7 cellular contexts compared by ENCODE assay signal in genomic region chr6:3230275-3231212, GRCh38. TPM values are rescaled to one million over a fixed set of nuclear protein-coding genes. Genes with fewer than 3 reads are reported as not detected.
DNase-seq lines count a peak whose midpoint lies in the region; ATAC-seq, FAIRE-seq and TF ChIP-seq lines count a peak whose summit lies in the region.

No MANE protein-coding gene starts in this region.

- peaks cover 0 to 3% (median 0%) of the 10 kb centered on the region in 3 donors for H3K36me3 Mint-ChIP-seq in naive thymus-derived CD8-positive, alpha-beta T cell

- H3K4ac ChIP-seq in H1 (replicated peaks; ENCODE audit: insufficient read length, low read depth, low read length): no peak overlapping the region

- no peak overlapping the region for H2AFZ ChIP-seq in H1 (ENCODE audit: low read length)

- no peak overlapping the region for H3K18ac ChIP-seq in H1 (ENCODE audit: extremely low read depth, low read length)

- peak overlapping the region; percentile 91 to 98 for H3K4me2 ChIP-seq in H1 (ENCODE audit: insufficient read depth in 1 of 2, low read depth in 2 of 2, low read length in 2 of 2)

- H3K27me3 Mint-ChIP-seq in naive thymus-derived CD8-positive, alpha-beta T cell: peaks cover 46 to 94% (median 69%) of the 10 kb centered on the region in 5 donors

- peaks cover 15 to 16% of the 10 kb centered on the region in 2 experiments for H4K20me1 ChIP-seq in H1 (replicated peaks in 1 of 2; ENCODE audit: control insufficient read depth in 1 of 2, insufficient read depth in 2 of 2, low read length in 2 of 2)

- no peak overlapping the region for H4K8ac ChIP-seq in H1 (ENCODE audit: extremely low read depth, insufficient read depth, low read length)

- peaks cover 0 to 4% (median 0%) of the 10 kb centered on the region in 9 donors for H3K9me3 Mint-ChIP-seq in naive thymus-derived CD8-positive, alpha-beta T cell

- no peak for TF ChIP-seq CTCF in H1 (IDR thresholded peaks at IDR 0.05; ENCODE audit: control extremely low read depth in 1 of 3, insufficient read depth in 1 of 3, low read depth in 1 of 3, low read length in 3 of 3)

- H3K27ac ChIP-seq in HUES48 (ENCODE audit: low read depth, low read length) (peak overlapping the region; percentile 88), H1 (ENCODE audit: low read depth, low read length) (no peak overlapping the region)

- H3K23me2 ChIP-seq in H1 (ENCODE audit: low read depth, low read length): peaks cover 40% of the 10 kb centered on the region

- no peak overlapping the region for H2BK12ac ChIP-seq in H1 (ENCODE audit: low read depth, low read length)

- no peak overlapping the region for H3K23ac ChIP-seq in H1 (ENCODE audit: insufficient read length)

- no peak for TF ChIP-seq POLR2A in H1 (IDR thresholded peaks at IDR 0.05; ENCODE audit: control extremely low read depth in 1 of 2, low read depth in 2 of 2, low read length in 2 of 2)

- H4K91ac ChIP-seq in H1 (replicated peaks; ENCODE audit: insufficient read length, low read length): no peak overlapping the region

- H3K56ac ChIP-seq in H1 (replicated peaks; ENCODE audit: insufficient read length, low read depth, low read length): no peak overlapping the region

- H3K4me3 ChIP-seq in HUES48 (ENCODE audit: low read depth, low read length) (peak overlapping the region; percentile 92), H1 (ENCODE audit: extremely low read depth in 1 of 4, insufficient read depth in 2 of 4, low read depth in 3 of 4, low read length in 4 of 4) (peak overlapping the region; percentile 82 to 99 (median 94))

- peaks cover 15 to 19% of the 10 kb centered on the region in 2 experiments for H3K79me2 ChIP-seq in H1 (ENCODE audit: control insufficient read depth in 1 of 2, insufficient read depth in 2 of 2, low read length in 2 of 2)

- WGBS in H1 (ENCODE audit: extremely low coverage in 1 of 2, insufficient coverage in 1 of 2, insufficient read length in 1 of 2, insufficient replicate concordance in 2 of 2, low coverage in 1 of 2, low lambda C conversion rate in 2 of 2, missing lambda C conversion rate in 1 of 2), 2 experiments: 17% methylated on average over 19 of the region's 19 CpGs; no CpG with 5 or more reads in 1 of the 2 experiments

- TF ChIP-seq EP300 in H1 (IDR thresholded peaks at IDR 0.05; ENCODE audit: borderline replicate concordance in 1 of 2, low read depth in 2 of 2, low read length in 2 of 2): no peak

- POLR2A ChIA-PET in H1 (lab: Charles Lee; ENCODE audit: partially characterized antibody): interaction anchor here (0.6 to 7.6 kb wide), 23 partner anchors 8 to 464 kb away, joined by 3 to 122 read pairs (median 5); partner anchors contain the start of gene TUBB2A
- POLR2A ChIA-PET in naive thymus-derived CD8-positive, alpha-beta T cell (lab: Charles Lee): interaction anchor here (0.9 kb wide), 1 partner anchor 28 kb away, joined by 3 read pairs; the partner anchor contains the start of gene PSMG4

- H3K9me3 ChIP-seq in HUES48 (ENCODE audit: control insufficient read depth, insufficient read depth, low read length) (no peaks in the 10 kb centered on the region), H1 (ENCODE audit: insufficient read depth in 2 of 2, low read depth in 1 of 2, low read length in 1 of 2) (no peaks in the 10 kb centered on the region)

- peak overlapping the region in 1 of 10 donors; percentile 29 for H3K27ac Mint-ChIP-seq in naive thymus-derived CD8-positive, alpha-beta T cell

- H3K79me1 ChIP-seq in H1 (ENCODE audit: low read depth, low read length): peaks cover 5% of the 10 kb centered on the region; the same call in 1 of the 2 replicates

- no peak overlapping the region for H3K14ac ChIP-seq in H1 (ENCODE audit: insufficient read length)

- no peak for TF ChIP-seq RAD21 in H1 (IDR thresholded peaks at IDR 0.05 in 1 of 2, conservative IDR thresholded peaks at IDR 0.05 in 1 of 2; ENCODE audit: low read depth in 2 of 2, low read length in 2 of 2)

- H4K5ac ChIP-seq in H1 (ENCODE audit: insufficient read length, low read depth, low read length): no peak overlapping the region

- no peak for ATAC-seq in naive thymus-derived CD8-positive, alpha-beta T cell

- H3K4me1 ChIP-seq in HUES48 (ENCODE audit: control insufficient read depth, insufficient read depth, low read length): peaks cover 29% of the 10 kb centered on the region
- H3K4me1 ChIP-seq in H1 (replicated peaks in 1 of 4; ENCODE audit: control insufficient read depth in 3 of 4, insufficient read depth in 4 of 4, low read length in 3 of 4): peaks cover 8 to 22% (median 16%) of the 10 kb centered on the region in 4 experiments; a peak in 6 of 7 replicates

- no peak overlapping the region for H2BK5ac ChIP-seq in H1 (ENCODE audit: low read depth, low read length)

- H2BK120ac ChIP-seq in H1 (replicated peaks; ENCODE audit: low read depth, low read length): no peak overlapping the region

- H3K36me3 ChIP-seq in HUES48 (ENCODE audit: control insufficient read depth, insufficient read depth, low read length) (peaks cover 10% of the 10 kb centered on the region), H1 (ENCODE audit: control insufficient read depth in 2 of 4, insufficient read depth in 4 of 4, low read length in 3 of 4) (peaks cover 4 to 6% (median 5%) of the 10 kb centered on the region in 4 experiments; a peak in 7 of 8 replicates)

- peak overlapping the region; percentile 56 to 96 (median 79) for H3K4me3 Mint-ChIP-seq in naive thymus-derived CD8-positive, alpha-beta T cell

- no peak overlapping the region for H2AK5ac ChIP-seq in H1 (ENCODE audit: low read depth, low read length)

- H3K27me3 ChIP-seq in HUES48 (ENCODE audit: control insufficient read depth, insufficient read depth, low read length) (peaks cover 43% of the 10 kb centered on the region), H1 (replicated peaks in 1 of 4; ENCODE audit: control insufficient read depth in 3 of 4, extremely low read depth in 1 of 4, insufficient read depth in 3 of 4, low read length in 3 of 4) (peaks cover 0 to 23% (median 19%) of the 10 kb centered on the region in 4 experiments; a peak in 6 of 7 replicates)

- no peak overlapping the region for H2BK15ac ChIP-seq in H1 (ENCODE audit: low read length)

- no peak overlapping the region for H2BK20ac ChIP-seq in H1 (ENCODE audit: low read length)

- H3K4me1 Mint-ChIP-seq in naive thymus-derived CD8-positive, alpha-beta T cell: peaks cover 22 to 58% (median 47%) of the 10 kb centered on the region in 4 donors

- H3K9ac ChIP-seq in HUES48 (ENCODE audit: low read depth, low read length) (0 out of 2 replicates have a peak overlapping the region, but pooled peaks have one; percentile 70), H1 (replicated peaks in 1 of 4; ENCODE audit: extremely low read depth in 1 of 4, low read depth in 3 of 4, low read length in 3 of 4) (no peak overlapping the region; a peak in 1 of 7 replicates)

- no peak for FAIRE-seq in H1 (lab: Jason Lieb, UNC)

- DNase-seq in NCI-H82 treated with DMSO at 0.1 percent for 48 hours (lab: John Stamatoyannopoulos, UW; ENCODE audit: unreplicated experiment): peak; percentile 33
- DNase-seq in H1 (ENCODE audit: low read depth in 1 of 2, low spot score in 2 of 2): peak in 1 of 2 experiments; percentile 71
- peak in 1 of 10 donors; percentile 10 for DNase-seq in naive thymus-derived CD8-positive, alpha-beta T cell
- DNase-seq in LoVo (ENCODE audit: low spot score): no peak
- DNase-seq in ureter (ENCODE audit: low spot score): no peak
- DNase-seq in hepatic stellate cell (ENCODE audit: low spot score): no peak

- CTCF ChIA-PET in H1 (lab: Charles Lee; ENCODE audit: partially characterized antibody): interaction anchor here (0.6 to 17.3 kb wide), 17 partner anchors 8 to 244 kb away, joined by 3 to 263 read pairs (median 4); partner anchors contain the start of gene TUBB2A

TF ChIP-seq in H1, 55 proteins besides CTCF, POLR2A, EP300 and RAD21:
- TF ChIP-seq HDAC2 (IDR thresholded peaks at IDR 0.05; ENCODE audit: borderline replicate concordance in 1 of 2, low read depth in 2 of 2, low read length in 2 of 2) (0 out of 4 replicates have a peak, but pooled peaks of 1 of the 2 experiments have one; percentile 47), SAP30 (IDR thresholded peaks at IDR 0.05; ENCODE audit: insufficient read depth, insufficient replicate concordance, low read length) (peak; percentile 29), EZH2 (IDR thresholded peaks at IDR 0.05; ENCODE audit: low read depth, low read length, severe bottlenecking) (no peak), SIN3A (conservative IDR thresholded peaks at IDR 0.05 in 1 of 2, IDR thresholded peaks at IDR 0.05 in 1 of 2; ENCODE audit: low read depth in 1 of 2, low read length in 2 of 2) (0 out of 4 replicates have a peak, but pooled peaks of 1 of the 2 experiments have one; percentile 74)

RNA-seq across cellular contexts. Expression of gene TUBB2B, which starts 3.1 kb away (rescaled TPM):
- total RNA-seq in H1 (2021; fragmentation: NEBNext Ultra II Directional; extraction: Animal tissue kit (Norgen Biotek cat#: 25700)): 599 and 612 TPM in 2 replicates
- polyA plus RNA-seq in H1 (2011; rRNA removed): 722 and 951 TPM in 2 replicates
- 899 TPM for polyA plus RNA-seq in H1 (2011; cell fraction: cytosol; rRNA removed)
- 619 TPM for polyA plus RNA-seq in H1 (2011; cell fraction: nucleus; rRNA removed)
- 543 to 843 TPM (median 779 TPM) in 4 replicates for polyA plus RNA-seq in H1 (2012, experiment 1 of 2)
- 645 TPM for polyA plus RNA-seq in H1 (2012, experiment 2 of 2)
- 579 TPM for polyA plus RNA-seq in H1 (2013, experiment 1 of 2)
- polyA plus RNA-seq in H1 (2013, experiment 2 of 2): 581 TPM
- 449 and 484 TPM in 2 replicates for polyA minus RNA-seq in H1 (2011; rRNA and poly(A)+ RNA removed)
- 482 TPM for polyA minus RNA-seq in H1 (2011; cell fraction: cytosol; rRNA and poly(A)+ RNA removed)
- polyA minus RNA-seq in H1 (2011; cell fraction: nucleus; rRNA and poly(A)+ RNA removed): 267 TPM
- total RNA-seq in naive thymus-derived CD8-positive, alpha-beta T cell: not detected
- polyA plus RNA-seq in naive thymus-derived CD8-positive, alpha-beta T cell: under 1 TPM in 2 of 3 donors, not detected in 1; 0.08 to 0.20 TPM
- 2.8 TPM for total RNA-seq in ureter

RNA-seq across cellular contexts. Expression of gene PSMG4, which starts 28.2 kb away (rescaled TPM):
- total RNA-seq in H1 (2021; fragmentation: NEBNext Ultra II Directional; extraction: Animal tissue kit (Norgen Biotek cat#: 25700)): 40.6 and 45.6 TPM in 2 replicates
- 113 and 127 TPM in 2 replicates for polyA plus RNA-seq in H1 (2011; rRNA removed)
- polyA plus RNA-seq in H1 (2011; cell fraction: cytosol; rRNA removed): 91.5 TPM
- 70.8 TPM for polyA plus RNA-seq in H1 (2011; cell fraction: nucleus; rRNA removed)
- polyA plus RNA-seq in H1 (2012, experiment 1 of 2): 29.6 to 57.7 TPM (median 54.4 TPM) in 4 replicates
- polyA plus RNA-seq in H1 (2012, experiment 2 of 2): 47.1 TPM
- 52.3 TPM for polyA plus RNA-seq in H1 (2013, experiment 1 of 2)
- polyA plus RNA-seq in H1 (2013, experiment 2 of 2): 56.2 TPM
- polyA minus RNA-seq in H1 (2011; rRNA and poly(A)+ RNA removed): 21.4 and 30.4 TPM in 2 replicates
- polyA minus RNA-seq in H1 (2011; cell fraction: cytosol; rRNA and poly(A)+ RNA removed): 15.4 TPM
- 39.9 TPM for polyA minus RNA-seq in H1 (2011; cell fraction: nucleus; rRNA and poly(A)+ RNA removed)
- 10 to 100 TPM; 39.2 to 39.4 TPM for total RNA-seq in naive thymus-derived CD8-positive, alpha-beta T cell
- 10 to 100 TPM; 66.4 to 69.4 (median 67.2) TPM for polyA plus RNA-seq in naive thymus-derived CD8-positive, alpha-beta T cell
- 38.9 TPM for total RNA-seq in ureter

Comparison
In these comparisons a context has a peak if more than half of its experiments do, and no peak if none do; other contexts are left out.
1. RNA of gene TUBB2B, which starts 3.1 kb away (total RNA-seq): 599 to 612 TPM in H1; 2.8 TPM in ureter (single experiment) and not detected in naive thymus-derived CD8-positive, alpha-beta T cell; every median in the first group is over 100 times any median in the second.